In genomic region chr4:184434021-184434420, GRCh38 we compare ENCODE assay signal across 1 cellular context.
TF ChIP-seq lines count a peak whose summit lies in the region.

No MANE protein-coding gene starts in this region.

TF ChIP-seq in HepG2, 621 proteins besides CTCF, POLR2A, EP300 and RAD21 (continued from another document and continues in another):
- TF ChIP-seq PAXIP1 (CRISPR knock-in tag; conservative IDR thresholded peaks at IDR 0.05) (peak; percentile 58), IRF2 (CRISPR knock-in tag; IDR thresholded peaks at IDR 0.05) (peak; percentile 70; the same call in 1 of the 2 replicates), ERF (CRISPR knock-in tag; IDR thresholded peaks at IDR 0.05) (peak; percentile 61; the same call in 1 of the 2 replicates), SOX13 (IDR thresholded peaks at IDR 0.05) (no peak; the same call in 1 of the 2 replicates), SOX13 (CRISPR knock-in tag; conservative IDR thresholded peaks at IDR 0.05 in 1 of 2, IDR thresholded peaks at IDR 0.05 in 1 of 2) (peak in 1 of 2 experiments; percentile 75; a peak in 2 of 4 replicates), GFI1 (CRISPR knock-in tag; IDR thresholded peaks at IDR 0.05; ENCODE audit: borderline replicate concordance) (peak; percentile 88), FOXA1 (IDR thresholded peaks at IDR 0.05) (no peak), FOXA1 (CRISPR knock-in tag; IDR thresholded peaks at IDR 0.05) (peak; percentile 74), STAT5B (CRISPR knock-in tag; IDR thresholded peaks at IDR 0.05) (no peak), PCBP2 (optimal IDR thresholded peaks at IDR 0.05; ENCODE audit: low read depth, low read length, poor library complexity, severe bottlenecking) (no peak), ZMYM4 (CRISPR knock-in tag; IDR thresholded peaks at IDR 0.05) (peak; percentile 92), RBAK (CRISPR knock-in tag; IDR thresholded peaks at IDR 0.05) (no peak), KDM4B (CRISPR knock-in tag; IDR thresholded peaks at IDR 0.05) (no peak), ZNF256 (CRISPR knock-in tag; conservative IDR thresholded peaks at IDR 0.05) (no peak), ZNF564 (CRISPR knock-in tag; IDR thresholded peaks at IDR 0.05) (0 out of 2 replicates have a peak, but pooled peaks have one; percentile 30), ARID3A (IDR thresholded peaks at IDR 0.05; ENCODE audit: low read depth, low read length) (0 out of 2 replicates have a peak, but pooled peaks have one; percentile 25), HOXA3 (CRISPR knock-in tag; IDR thresholded peaks at IDR 0.05) (peak; percentile 88), CREB1 (IDR thresholded peaks at IDR 0.05) (no peak), CREB1 (CRISPR knock-in tag; IDR thresholded peaks at IDR 0.05) (peak; percentile 69), ARID4A (CRISPR knock-in tag; IDR thresholded peaks at IDR 0.05; ENCODE audit: borderline replicate concordance) (peak; percentile 30; the same call in 1 of the 2 replicates), TCF7 (IDR thresholded peaks at IDR 0.05; ENCODE audit: low read depth) (peak; percentile 73), ARID5B (CRISPR knock-in tag; IDR thresholded peaks at IDR 0.05) (peak; percentile 90), SALL2 (CRISPR knock-in tag; IDR thresholded peaks at IDR 0.05) (no peak), HDAC2 (CRISPR knock-in tag; IDR thresholded peaks at IDR 0.05) (peak; percentile 67), TFDP1 (CRISPR knock-in tag; IDR thresholded peaks at IDR 0.05; ENCODE audit: borderline replicate concordance) (no peak), ZNF605 (CRISPR knock-in tag; IDR thresholded peaks at IDR 0.05) (0 out of 2 replicates have a peak, but pooled peaks have one; percentile 46), IKZF5 (CRISPR knock-in tag; IDR thresholded peaks at IDR 0.05) (no peak), ZEB1 (IDR thresholded peaks at IDR 0.05; ENCODE audit: insufficient replicate concordance, low read depth) (no peak), SNAPC4 (CRISPR knock-in tag; IDR thresholded peaks at IDR 0.05) (no peak), ZNF292 (CRISPR knock-in tag; IDR thresholded peaks at IDR 0.05; ENCODE audit: borderline replicate concordance, low read depth) (peak; percentile 61; the same call in 1 of the 2 replicates), ZNF644 (CRISPR knock-in tag; IDR thresholded peaks at IDR 0.05; ENCODE audit: low read depth) (peak; percentile 70), ZNF3 (CRISPR knock-in tag; IDR thresholded peaks at IDR 0.05) (no peak), RBM39 (IDR thresholded peaks at IDR 0.05; ENCODE audit: low read depth, low read length, poor library complexity, severe bottlenecking) (no peak)
